Comparison of ENCODE assay signal across 8 cellular contexts in the genomic region with DNA sequence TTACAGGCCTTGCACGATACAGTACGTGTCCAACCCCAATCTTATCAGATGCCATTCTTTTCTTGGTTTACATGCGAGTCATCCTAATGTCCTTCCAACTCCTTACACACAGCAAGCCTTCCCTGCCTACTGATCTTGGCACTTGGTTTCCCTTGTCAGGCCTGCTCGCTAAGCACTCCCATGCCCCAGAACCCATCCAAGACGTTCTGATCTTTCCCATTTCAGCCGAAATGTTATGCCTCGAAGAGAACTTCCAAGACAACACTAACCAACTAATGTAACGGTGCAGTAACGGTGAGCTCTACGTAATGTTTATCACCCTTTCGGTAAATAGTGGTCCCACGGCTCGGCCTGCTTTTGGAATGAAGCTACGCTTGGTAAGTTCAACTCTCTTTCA. TPM values are rescaled to one million over a fixed set of nuclear protein-coding genes. Genes with fewer than 3 reads are reported as not detected.
DNase-seq lines count a peak whose midpoint lies in the region; ATAC-seq lines count a peak whose summit lies in the region.

No MANE protein-coding gene starts in this region.

- peak overlapping the region; percentile 82 to 96 (median 90) for H3K4me2 ChIP-seq in BLaER1 treated with 17β-estradiol and CSF1 and Interleukin-3, amounts not matched to agents 10 nM and 100 nM

- in situ Hi-C loops in KBM-7 (cut with MboI; ENCODE audit: low pct_unique_long_range_greater_than_20kb, low sequenced_read_pairs): no loop called here

- H3K4me1 Mint-ChIP-seq in naive thymus-derived CD4-positive, alpha-beta T cell: peaks cover 0 to 12% (median 0%) of the 10 kb centered on the region in 7 donors
- H3K4me1 Mint-ChIP-seq in activated naive CD4-positive, alpha-beta T cell treated with anti-CD3 and anti-CD28 coated beads for 36 hours (ENCODE audit: low read depth): peaks cover 11% of the 10 kb centered on the region

- intact Hi-C loops in naive thymus-derived CD4-positive, alpha-beta T cell (cut with micrococcal nuclease): loop anchor here (5.0 kb wide), 8 partner anchors 284 to 1849 kb away; partner anchors contain the start of genes CHEK2 (in 2 of the 2), DEPDC5 (in 2 of the 2), HSCB (in 2 of the 2) and PRR14L (in 2 of the 2)
- intact Hi-C loops in activated naive CD4-positive, alpha-beta T cell treated with anti-CD3 and anti-CD28 coated beads for 36 hours (cut with micrococcal nuclease): loop anchor here (1.0 to 5.0 kb wide), 4 partner anchors 154 to 378 kb away; partner anchors contain the start of genes CCDC157, OSM, SF3A1 and TUG1

- H3K27me3 Mint-ChIP-seq in naive thymus-derived CD4-positive, alpha-beta T cell: peaks cover 0 to 23% (median 0%) of the 10 kb centered on the region in 5 donors
- no peaks in the 10 kb centered on the region for H3K27me3 Mint-ChIP-seq in activated naive CD4-positive, alpha-beta T cell treated with anti-CD3 and anti-CD28 coated beads for 36 hours (ENCODE audit: low read depth)

- H3K4me1 ChIP-seq in BLaER1 treated with 17β-estradiol and CSF1 and Interleukin-3, amounts not matched to agents 10 nM and 100 nM: peaks cover 12 to 26% (median 19%) of the 10 kb centered on the region in 10 experiments
- peaks cover 8 to 12% of the 10 kb centered on the region in 2 donors for H3K4me1 ChIP-seq in naive thymus-derived CD4-positive, alpha-beta T cell (ENCODE audit: control insufficient read depth in 2 of 2, insufficient read depth in 2 of 2, low read length in 2 of 2)

- H3K27me3 ChIP-seq in BLaER1 treated with 17β-estradiol and CSF1 and Interleukin-3, amounts not matched to agents 10 nM and 100 nM: no peaks in the 10 kb centered on the region
- H3K27me3 ChIP-seq in naive thymus-derived CD4-positive, alpha-beta T cell (ENCODE audit: control insufficient read depth in 2 of 2, insufficient read depth in 2 of 2, low read length in 2 of 2): no peaks in the 10 kb centered on the region

- H3K27ac ChIP-seq in BLaER1 treated with 17β-estradiol and CSF1 and Interleukin-3, amounts not matched to agents 10 nM and 100 nM: peak overlapping the region; percentile 91 to 97 (median 93); a peak in 21 of 22 replicates
- peak overlapping the region; percentile 85 for H3K27ac ChIP-seq in naive thymus-derived CD4-positive, alpha-beta T cell (ENCODE audit: low read depth, low read length)

- H3K9me3 Mint-ChIP-seq in naive thymus-derived CD4-positive, alpha-beta T cell: no peaks in the 10 kb centered on the region
- no peaks in the 10 kb centered on the region for H3K9me3 Mint-ChIP-seq in activated naive CD4-positive, alpha-beta T cell treated with anti-CD3 and anti-CD28 coated beads for 36 hours

- peaks cover 0 to 46% (median 34%) of the 10 kb centered on the region in 11 experiments; a peak in 13 of 22 replicates for H4K20me1 ChIP-seq in BLaER1 treated with 17β-estradiol and CSF1 and Interleukin-3, amounts not matched to agents 10 nM and 100 nM

- H3K4me3 ChIP-seq in BLaER1 treated with 17β-estradiol and CSF1 and Interleukin-3, amounts not matched to agents 10 nM and 100 nM: peak overlapping the region; percentile 73 to 97 (median 85)
- H3K4me3 ChIP-seq in naive thymus-derived CD4-positive, alpha-beta T cell (ENCODE audit: low read length): peak overlapping the region; percentile 85

- peak; percentile 19 for DNase-seq in LHCN-M2 (ENCODE audit: low read depth)
- peak; percentile 44 for DNase-seq in dermis blood vessel endothelial cell
- no peak for DNase-seq in naive thymus-derived CD4-positive, alpha-beta T cell
- no peak for DNase-seq in NCI-H524 (lab: John Stamatoyannopoulos, UW)
- DNase-seq in NOMO-1 treated with dmso at 0.1 percent for 144 hours (lab: John Stamatoyannopoulos, UW; ENCODE audit: unreplicated experiment): no peak
- no peak for DNase-seq in activated naive CD4-positive, alpha-beta T cell treated with anti-CD3 and anti-CD28 coated beads for 36 hours
- DNase-seq in KBM-7: no peak

- no peaks in the 10 kb centered on the region for H3K9me3 ChIP-seq in BLaER1 treated with 17β-estradiol and CSF1 and Interleukin-3, amounts not matched to agents 10 nM and 100 nM (replicated peaks in 1 of 11)
- H3K9me3 ChIP-seq in naive thymus-derived CD4-positive, alpha-beta T cell (ENCODE audit: control insufficient read depth in 2 of 3, low read length in 3 of 3): no peaks in the 10 kb centered on the region

- POLR2A ChIA-PET in naive thymus-derived CD4-positive, alpha-beta T cell (lab: Charles Lee): interaction anchor here (0.8 to 2.2 kb wide), 5 partner anchors 11 to 350 kb away, joined by 3 to 8 read pairs (median 4); partner anchors contain the start of gene TCN2

- H3K9ac ChIP-seq in BLaER1 treated with 17β-estradiol and CSF1 and Interleukin-3, amounts not matched to agents 10 nM and 100 nM: peak overlapping the region; percentile 87 to 97 (median 93)

- CTCF ChIA-PET in naive thymus-derived CD4-positive, alpha-beta T cell (lab: Charles Lee): interaction anchor here (0.6 to 1.6 kb wide), 2 partner anchors 43 to 121 kb away, joined by 3 read pairs; no protein-coding TSS in a partner anchor
- CTCF ChIA-PET in activated naive CD4-positive, alpha-beta T cell treated with anti-CD3 and anti-CD28 coated beads for 36 hours (lab: Charles Lee): interaction anchor here (0.6 to 2.2 kb wide), 7 partner anchors 11 to 443 kb away, joined by 3 to 9 read pairs (median 3); no protein-coding TSS in a partner anchor

- no peak for ATAC-seq in naive thymus-derived CD4-positive, alpha-beta T cell

- peaks cover 3 to 20% (median 10%) of the 10 kb centered on the region in 5 donors for H3K36me3 Mint-ChIP-seq in naive thymus-derived CD4-positive, alpha-beta T cell
- peaks cover 27% of the 10 kb centered on the region for H3K36me3 Mint-ChIP-seq in activated naive CD4-positive, alpha-beta T cell treated with anti-CD3 and anti-CD28 coated beads for 36 hours (ENCODE audit: low read depth)

- H3K4me3 Mint-ChIP-seq in naive thymus-derived CD4-positive, alpha-beta T cell: no peak overlapping the region
- no peak overlapping the region for H3K4me3 Mint-ChIP-seq in activated naive CD4-positive, alpha-beta T cell treated with anti-CD3 and anti-CD28 coated beads for 36 hours

- no peak overlapping the region for H3K27ac Mint-ChIP-seq in naive thymus-derived CD4-positive, alpha-beta T cell
- no peak overlapping the region for H3K27ac Mint-ChIP-seq in activated naive CD4-positive, alpha-beta T cell treated with anti-CD3 and anti-CD28 coated beads for 36 hours

- H3K36me3 ChIP-seq in BLaER1 treated with 17β-estradiol and CSF1 and Interleukin-3, amounts not matched to agents 10 nM and 100 nM: peaks cover 36 to 46% (median 40%) of the 10 kb centered on the region in 11 experiments
- H3K36me3 ChIP-seq in naive thymus-derived CD4-positive, alpha-beta T cell (ENCODE audit: control insufficient read depth in 2 of 3, insufficient read depth in 3 of 3, low read length in 3 of 3): peaks cover 4 to 32% (median 15%) of the 10 kb centered on the region in 3 experiments

RNA-seq across cellular contexts. Expression of gene PES1, which starts 0.5 kb away (rescaled TPM):
- total RNA-seq in LHCN-M2 (2014; rRNA removed) (98.0 and 112 TPM in 2 replicates), dermis blood vessel endothelial cell (67.2 and 98.6 TPM in 2 replicates)
- polyA plus RNA-seq in LHCN-M2 (2012): 77.2 TPM
- total RNA-seq in naive thymus-derived CD4-positive, alpha-beta T cell: 10 to 100 TPM; 40.6 to 84.2 (median 56.3) TPM
- 10 to 100 TPM; 34.6 to 62.3 TPM for polyA plus RNA-seq in naive thymus-derived CD4-positive, alpha-beta T cell
- total RNA-seq in activated naive CD4-positive, alpha-beta T cell treated with anti-CD3 and anti-CD28 coated beads for 36 hours: 10 to 100 TPM; 92.8 to 96.7 TPM

RNA-seq across cellular contexts. Expression of gene TCN2, which starts 15.8 kb away (rescaled TPM):
- total RNA-seq in LHCN-M2 (2014; rRNA removed): 13.1 and 26.6 TPM in 2 replicates
- polyA plus RNA-seq in LHCN-M2 (2012): 13.2 TPM
- total RNA-seq in dermis blood vessel endothelial cell: 63.1 and 101 TPM in 2 replicates
- total RNA-seq in naive thymus-derived CD4-positive, alpha-beta T cell: 1 to 10 TPM in 3 of 5 experiments, under 1 TPM in 2; 0.57 to 8.9 (median 1.3) TPM
- under 1 TPM; 0.69 to 0.79 TPM for polyA plus RNA-seq in naive thymus-derived CD4-positive, alpha-beta T cell
- total RNA-seq in activated naive CD4-positive, alpha-beta T cell treated with anti-CD3 and anti-CD28 coated beads for 36 hours: under 1 TPM; 0.19 to 0.22 TPM

RNA-seq across cellular contexts. Expression of gene GAL3ST1, which starts 16.7 kb away (rescaled TPM):
- not detected in 2 replicates for total RNA-seq in LHCN-M2 (2014; rRNA removed)
- polyA plus RNA-seq in LHCN-M2 (2012): not detected
- 0.05 and 0.17 TPM in 2 replicates for total RNA-seq in dermis blood vessel endothelial cell
- 1 to 10 TPM in 2 of 5 experiments, under 1 TPM in 1, not detected in 2; 0.56 to 4.8 (median 4.0) TPM for total RNA-seq in naive thymus-derived CD4-positive, alpha-beta T cell
- 1 to 10 TPM in 1 of 2 donors, under 1 TPM in 1; 0.21 to 2.4 TPM for polyA plus RNA-seq in naive thymus-derived CD4-positive, alpha-beta T cell
- under 1 TPM; 0.27 to 0.29 TPM for total RNA-seq in activated naive CD4-positive, alpha-beta T cell treated with anti-CD3 and anti-CD28 coated beads for 36 hours

RNA-seq across cellular contexts. Expression of gene SLC35E4, which starts 44.4 kb away (rescaled TPM):
- total RNA-seq in LHCN-M2 (2014; rRNA removed) (40.2 and 42.6 TPM in 2 replicates), dermis blood vessel endothelial cell (30.8 and 40.7 TPM in 2 replicates)
- polyA plus RNA-seq in LHCN-M2 (2012): 8.2 TPM
- total RNA-seq in naive thymus-derived CD4-positive, alpha-beta T cell: 1 to 10 TPM; 2.0 to 5.2 (median 3.4) TPM
- polyA plus RNA-seq in naive thymus-derived CD4-positive, alpha-beta T cell: 1 to 10 TPM in 1 of 2 donors, under 1 TPM in 1; 0.85 to 1.9 TPM
- total RNA-seq in activated naive CD4-positive, alpha-beta T cell treated with anti-CD3 and anti-CD28 coated beads for 36 hours: 1 to 10 TPM; 2.2 TPM

RNA-seq across cellular contexts. Expression of gene SEC14L6, which starts 44.6 kb away (rescaled TPM):
- total RNA-seq in LHCN-M2 (2014; rRNA removed) (not detected in 2 replicates), dermis blood vessel endothelial cell (0.05 and 0.34 TPM in 2 replicates)
- not detected for polyA plus RNA-seq in LHCN-M2 (2012)
- total RNA-seq in naive thymus-derived CD4-positive, alpha-beta T cell: not detected
- polyA plus RNA-seq in naive thymus-derived CD4-positive, alpha-beta T cell: not detected
- not detected for total RNA-seq in activated naive CD4-positive, alpha-beta T cell treated with anti-CD3 and anti-CD28 coated beads for 36 hours

Comparison
In these comparisons a context has a peak if more than half of its experiments do, and no peak if none do; other contexts are left out.
1. DNase-seq: peak in LHCN-M2 (single experiment) and dermis blood vessel endothelial cell (single experiment); none in naive thymus-derived CD4-positive, alpha-beta T cell (0 of 9), NCI-H524 (0 of 2), NOMO-1 treated with dmso at 0.1 percent for 144 hours (single experiment), activated naive CD4-positive, alpha-beta T cell treated with anti-CD3 and anti-CD28 coated beads for 36 hours (single experiment) and KBM-7 (single experiment).